20 cellular contexts compared by ENCODE assay signal in genomic region chr3:30186741-30187219, GRCh38.
A peak's percentile ranks its signal among the peaks of the same experiment; 100 is the strongest.
DNase-seq lines count a peak whose midpoint lies in the region; ATAC-seq, FAIRE-seq and TF ChIP-seq lines count a peak whose summit lies in the region.
"Had no signal": no experiment of that assay in that cellular context is flagged by ENCODE, and none has a peak within 500 bp of the region (broad histone marks: within the 10 kb centered on the region; RNA-seq: fewer than 3 reads in every experiment).

No MANE protein-coding gene starts in this region.

- no peak overlapping the region for H2AFZ ChIP-seq in HepG2 (ENCODE audit: low read length)

- no TSS peak for BruUV-seq in HepG2 (replicated peaks; lab: Mats Ljungman, UMichigan)

- intact Hi-C loops in right lobe of liver (cut with DNase I): no loop called here
- intact Hi-C loops in HepG2 (cut with micrococcal nuclease; ENCODE audit: unreplicated experiment): no loop called here
- intact Hi-C loops in right cardiac atrium (cut with DNase I): no loop called here

- peak; percentile 54 to 98 (median 82) for ATAC-seq in right lobe of liver
- ATAC-seq in HepG2: no peak
- peak; percentile 63 to 65 for ATAC-seq in right cardiac atrium
- no peak for ATAC-seq in GM19467 (IDR thresholded peaks at IDR 0.05; ENCODE audit: unreplicated experiment)
- ATAC-seq: GM12878 had no signal

- H3K27ac ChIP-seq in right lobe of liver: no peak overlapping the region
- H3K27ac ChIP-seq in HepG2 (ENCODE audit: extremely low read length, insufficient read depth, low read length): no peak overlapping the region
- H3K27ac ChIP-seq in right cardiac atrium (ENCODE audit: low read length): no peak overlapping the region
- H3K27ac ChIP-seq in coronary artery: no peak overlapping the region
- H3K27ac ChIP-seq: HL-60, SJSA1 had no signal

- H3K4me3 ChIP-seq in right lobe of liver (no peak overlapping the region), HepG2 (replicated peaks in 1 of 3; ENCODE audit: insufficient read depth in 1 of 3, low read depth in 2 of 3, low read length in 3 of 3) (no peak overlapping the region), right cardiac atrium (ENCODE audit: low read length) (no peak overlapping the region), coronary artery (no peak overlapping the region)
- H3K4me3 ChIP-seq: GM12878, SJSA1 had no signal

- in situ Hi-C loops in HepG2 (cut with HindIII; ENCODE audit: extremely low pct_ligation_motif_present, low pct_unique_long_range_greater_than_20kb): no loop called here

- FAIRE-seq in HepG2 (lab: Jason Lieb, UNC): no peak
- FAIRE-seq: A204.1, GM12878, HTR-8/SVneo had no signal

- POLR2A ChIA-PET in HepG2 (lab: Yijun Ruan, JAX): no interaction called here

- CTCF ChIA-PET in HepG2 (lab: Yijun Ruan, JAX; ENCODE audit: low intra/inter-chr PET ratio, low total read pairs): no interaction called here

- no peak overlapping the region for H3K4me2 ChIP-seq in HepG2 (ENCODE audit: low read depth, low read length)

- DNase-seq in right lobe of liver (peak in 1 of 3 donors; percentile 65), HepG2 (ENCODE audit: low spot score) (no peak), NCI-H748 treated with DMSO at 0.1 percent for 48 hours (lab: John Stamatoyannopoulos, UW) (peak; percentile 81), right cardiac atrium (no peak), coronary artery (ENCODE audit: low spot score) (no peak)
- no peak for DNase-seq in activated CD8-positive, alpha-beta memory T cell treated with anti-CD3 and anti-CD28 coated beads for 24 hours
- DNase-seq: C1 segment of cervical spinal cord, DND-41, GDM1, NCI-H1105 treated with DMSO at 0.1 percent for 48 hours, NCI-H2029 treated with DMSO at 0.1 percent for 48 hours, NCI-H2227 treated with DMSO at 0.1 percent for 48 hours, NCI-H526 treated with DMSO at 0.1 percent for 48 hours, RPMI8226 had no signal

- H3K79me2 ChIP-seq in HepG2 (ENCODE audit: insufficient read depth, low read length): no peaks in the 10 kb centered on the region

- no peaks in the 10 kb centered on the region for H3K36me3 ChIP-seq in right lobe of liver
- no peaks in the 10 kb centered on the region for H3K36me3 ChIP-seq in HepG2 (replicated peaks in 1 of 2; ENCODE audit: control insufficient read depth in 1 of 2, insufficient read depth in 2 of 2, low read length in 2 of 2)
- H3K36me3 ChIP-seq: SJSA1 had no signal

- TF ChIP-seq EP300 in HepG2 (IDR thresholded peaks at IDR 0.05; ENCODE audit: low read depth in 2 of 2, low read length in 2 of 2) (no peak), HepG2 (CRISPR knock-in tag; IDR thresholded peaks at IDR 0.05; ENCODE audit: borderline replicate concordance) (no peak)

- TF ChIP-seq CTCF in right lobe of liver (IDR thresholded peaks at IDR 0.05) (no peak), HepG2 (CRISPR knock-in tag; IDR thresholded peaks at IDR 0.05) (no peak), coronary artery (IDR thresholded peaks at IDR 0.05) (no peak)

- H3K4me1 ChIP-seq in right lobe of liver (no peaks in the 10 kb centered on the region), HepG2 (ENCODE audit: insufficient read depth, low read length) (no peaks in the 10 kb centered on the region), right cardiac atrium (ENCODE audit: control insufficient read depth, insufficient read depth, low read length) (no peaks in the 10 kb centered on the region)
- H3K4me1 ChIP-seq: SJSA1 had no signal

- no peaks in the 10 kb centered on the region for H4K20me1 ChIP-seq in HepG2 (ENCODE audit: insufficient read depth, low read length)

- TF ChIP-seq POLR2A in right lobe of liver (IDR thresholded peaks at IDR 0.05): no peak
- no peak for TF ChIP-seq POLR2A in HepG2 (IDR thresholded peaks at IDR 0.05; ENCODE audit: insufficient read depth in 1 of 2, low read depth in 2 of 2, low read length in 2 of 2)

- H3K27me3 ChIP-seq in right lobe of liver (no peaks in the 10 kb centered on the region), HepG2 (ENCODE audit: control insufficient read depth in 1 of 2, insufficient read depth in 2 of 2, low read length in 2 of 2) (no peaks in the 10 kb centered on the region; a peak in 1 of 5 replicates), right cardiac atrium (ENCODE audit: control insufficient read depth, insufficient read depth) (no peaks in the 10 kb centered on the region)
- H3K27me3 ChIP-seq: SJSA1 had no signal

- no peak for TF ChIP-seq RAD21 in HepG2 (CRISPR knock-in tag; IDR thresholded peaks at IDR 0.05)

- WGBS in right lobe of liver (ENCODE audit: insufficient coverage, low coverage, low lambda C conversion rate, missing lambda C conversion rate): 59% methylated on average over 3 of the region's 3 CpGs
- WGBS in HepG2 (ENCODE audit: low lambda C conversion rate): 46% methylated on average over 3 of the region's 3 CpGs
- WGBS in right cardiac atrium: 75% methylated on average over 3 of the region's 3 CpGs

- H3K9me3 ChIP-seq in right lobe of liver: no peaks in the 10 kb centered on the region
- H3K9me3 ChIP-seq in HepG2 (ENCODE audit: low read length): no peaks in the 10 kb centered on the region
- H3K9me3 ChIP-seq in right cardiac atrium (ENCODE audit: control insufficient read depth, low read length): no peaks in the 10 kb centered on the region
- H3K9me3 ChIP-seq: SJSA1 had no signal

- no peak overlapping the region for H3K9ac ChIP-seq in HepG2 (ENCODE audit: insufficient read depth, low read depth, low read length)

TF ChIP-seq in HepG2, 621 proteins besides CTCF, POLR2A, EP300 and RAD21:
- TF ChIP-seq ATRX (CRISPR knock-in tag; IDR thresholded peaks at IDR 0.05; ENCODE audit: borderline replicate concordance) (no peak), PITX1 (CRISPR knock-in tag; IDR thresholded peaks at IDR 0.05) (no peak), ZBTB14 (CRISPR knock-in tag; IDR thresholded peaks at IDR 0.05) (no peak), ZNF383 (CRISPR knock-in tag; IDR thresholded peaks at IDR 0.05; ENCODE audit: borderline replicate concordance) (no peak), RNF219 (CRISPR knock-in tag; IDR thresholded peaks at IDR 0.05) (no peak), RBAK (CRISPR knock-in tag; IDR thresholded peaks at IDR 0.05) (no peak), SMC3 (IDR thresholded peaks at IDR 0.05; ENCODE audit: low read length) (no peak), ZIK1 (CRISPR knock-in tag; IDR thresholded peaks at IDR 0.05; ENCODE audit: borderline replicate concordance, low read depth) (no peak), IRX3 (CRISPR knock-in tag; IDR thresholded peaks at IDR 0.05; ENCODE audit: borderline replicate concordance, low read depth) (no peak), RBM22 (optimal IDR thresholded peaks at IDR 0.05; ENCODE audit: low read length) (no peak)

Comparison
In these comparisons a context has a peak if more than half of its experiments do, and no peak if none do; other contexts are left out.
1. ATAC-seq: peak in right lobe of liver (4 of 4) and right cardiac atrium (2 of 2); none in HepG2 (single experiment) and GM19467 (single experiment).